ENCODE assay signal across 8 cellular contexts in genomic region chr17:21239680-21240374, GRCh38. TPM values are rescaled to one million over a fixed set of nuclear protein-coding genes. Genes with fewer than 3 reads are reported as not detected.
DNase-seq lines count a peak whose midpoint lies in the region; ATAC-seq and TF ChIP-seq lines count a peak whose summit lies in the region.

No MANE protein-coding gene starts in this region.

- no peaks in the 10 kb centered on the region for H3K27me3 Mint-ChIP-seq in stimulated activated naive CD8-positive, alpha-beta T cell treated with anti-CD3 and anti-CD28 coated beads, Interleukin-15, amount 100 ng/mL, for 72 hours

- peak; percentile 41 for ATAC-seq in stimulated activated naive CD8-positive, alpha-beta T cell treated with anti-CD3 and anti-CD28 coated beads, Interleukin-15, Interleukin-2, amounts not matched to agents 100 U/mL and 50 U/mL, for 24 hours
- ATAC-seq in stimulated activated naive CD8-positive, alpha-beta T cell treated with anti-CD3 and anti-CD28 coated beads, Interleukin-15, amount 100 ng/mL, for 72 hours = no peak
- ATAC-seq in HG03280 (IDR thresholded peaks at IDR 0.05; ENCODE audit: unreplicated experiment) (no peak), HG03097 (IDR thresholded peaks at IDR 0.05; ENCODE audit: low FRiP score, unreplicated experiment) (no peak)

- H3K9me3 Mint-ChIP-seq in stimulated activated naive CD8-positive, alpha-beta T cell treated with anti-CD3 and anti-CD28 coated beads, Interleukin-15, amount 100 ng/mL, for 72 hours = peaks cover 0 to 14% of the 10 kb centered on the region in 2 donors

- WGBS in testis, 2 donors = 82 to 85% methylated on average over 5 to 13 of the region's 13 CpGs

- TF ChIP-seq POLR2A in testis (IDR thresholded peaks at IDR 0.05) = no peak

- peak overlapping the region in 1 of 2 donors; percentile 19 for H3K27ac Mint-ChIP-seq in stimulated activated naive CD8-positive, alpha-beta T cell treated with anti-CD3 and anti-CD28 coated beads, Interleukin-15, amount 100 ng/mL, for 72 hours

- H3K4me1 ChIP-seq in testis = no peaks in the 10 kb centered on the region

- no peak for DNase-seq in stimulated activated naive CD8-positive, alpha-beta T cell treated with anti-CD3 and anti-CD28 coated beads, Interleukin-15, Interleukin-2, amounts not matched to agents 100 U/mL and 50 U/mL, for 24 hours
- no peak for DNase-seq in stimulated activated naive CD8-positive, alpha-beta T cell treated with anti-CD3 and anti-CD28 coated beads, Interleukin-15, amount 100 ng/mL, for 72 hours
- DNase-seq in SK-MEL-5 (ENCODE audit: low read depth, low spot score) = peak; percentile 59
- peak in 1 of 2 donors; percentile 44 for DNase-seq in foreskin fibroblast
- DNase-seq in testis = no peak
- no peak for DNase-seq in foreskin melanocyte

- H3K27ac ChIP-seq in testis = no peak overlapping the region

- H3K9me3 ChIP-seq in testis = no peaks in the 10 kb centered on the region

- H3K27me3 ChIP-seq in testis = no peaks in the 10 kb centered on the region

- no peaks in the 10 kb centered on the region for H3K4me1 Mint-ChIP-seq in stimulated activated naive CD8-positive, alpha-beta T cell treated with anti-CD3 and anti-CD28 coated beads, Interleukin-15, amount 100 ng/mL, for 72 hours

- H3K36me3 ChIP-seq in testis (ENCODE audit: low read depth, missing control alignments) = no peaks in the 10 kb centered on the region

- intact Hi-C loops in testis (cut with DNase I; ENCODE audit: low total_unique reads) = no loop called here

- no peak overlapping the region for H3K4me3 ChIP-seq in foreskin fibroblast (ENCODE audit: low read depth in 1 of 2, low read length in 2 of 2)
- no peak overlapping the region for H3K4me3 ChIP-seq in testis

- no peak overlapping the region for H3K4me3 Mint-ChIP-seq in stimulated activated naive CD8-positive, alpha-beta T cell treated with anti-CD3 and anti-CD28 coated beads, Interleukin-15, amount 100 ng/mL, for 72 hours

- in situ Hi-C loops in SK-MEL-5 (cut with HindIII; ENCODE audit: low pct_unique_long_range_greater_than_20kb, low sequenced_read_pairs) = no loop called here

- TF ChIP-seq CTCF in foreskin fibroblast (IDR thresholded peaks at IDR 0.05; ENCODE audit: low read depth, low read length) = peak; percentile 40
- peak in 2 of 3 experiments; percentile 36 to 40 for TF ChIP-seq CTCF in testis (IDR thresholded peaks at IDR 0.05)

RNA-seq across cellular contexts. Expression of gene NATD1, which starts 13.4 kb away (rescaled TPM):
- total RNA-seq in SK-MEL-5 (2014; rRNA removed; shearing (Covaris generic)) = 2.7 and 3.4 TPM in 2 replicates
- 12.6 and 14.5 TPM in 2 replicates for polyA plus RNA-seq in SK-MEL-5 (2015; cell fraction: cytosol; rRNA removed)
- 2.2 and 4.3 TPM in 2 replicates for polyA plus RNA-seq in SK-MEL-5 (2015; cell fraction: nucleus; rRNA removed)
- 10 to 100 TPM; 17.9 to 20.0 TPM for total RNA-seq in testis
- 12.1 TPM for polyA plus RNA-seq in testis (ENCODE audit: insufficient read depth, low read depth, low replicate concordance)

RNA-seq across cellular contexts. Expression of gene TMEM11, which starts 25.9 kb away (rescaled TPM):
- total RNA-seq in SK-MEL-5 (2014; rRNA removed; shearing (Covaris generic)) = 14.0 and 17.1 TPM in 2 replicates
- 34.0 and 41.3 TPM in 2 replicates for polyA plus RNA-seq in SK-MEL-5 (2015; cell fraction: cytosol; rRNA removed)
- 5.8 and 7.9 TPM in 2 replicates for polyA plus RNA-seq in SK-MEL-5 (2015; cell fraction: nucleus; rRNA removed)
- 10 to 100 TPM; 38.9 to 55.2 TPM for total RNA-seq in testis
- 53.4 TPM for polyA plus RNA-seq in testis (ENCODE audit: insufficient read depth, low read depth, low replicate concordance)

RNA-seq across cellular contexts. Expression of gene MAP2K3, which starts 44.7 kb away (rescaled TPM):
- 27.0 and 28.7 TPM in 2 replicates for total RNA-seq in SK-MEL-5 (2014; rRNA removed; shearing (Covaris generic))
- polyA plus RNA-seq in SK-MEL-5 (2015; cell fraction: cytosol; rRNA removed) = 192 and 229 TPM in 2 replicates
- 78.1 and 103 TPM in 2 replicates for polyA plus RNA-seq in SK-MEL-5 (2015; cell fraction: nucleus; rRNA removed)
- total RNA-seq in testis = 10 to 100 TPM; 13.5 to 17.5 TPM
- 15.4 TPM for polyA plus RNA-seq in testis (ENCODE audit: insufficient read depth, low read depth, low replicate concordance)
